ENCODE assay signal across 15 cellular contexts in the genomic region with DNA sequence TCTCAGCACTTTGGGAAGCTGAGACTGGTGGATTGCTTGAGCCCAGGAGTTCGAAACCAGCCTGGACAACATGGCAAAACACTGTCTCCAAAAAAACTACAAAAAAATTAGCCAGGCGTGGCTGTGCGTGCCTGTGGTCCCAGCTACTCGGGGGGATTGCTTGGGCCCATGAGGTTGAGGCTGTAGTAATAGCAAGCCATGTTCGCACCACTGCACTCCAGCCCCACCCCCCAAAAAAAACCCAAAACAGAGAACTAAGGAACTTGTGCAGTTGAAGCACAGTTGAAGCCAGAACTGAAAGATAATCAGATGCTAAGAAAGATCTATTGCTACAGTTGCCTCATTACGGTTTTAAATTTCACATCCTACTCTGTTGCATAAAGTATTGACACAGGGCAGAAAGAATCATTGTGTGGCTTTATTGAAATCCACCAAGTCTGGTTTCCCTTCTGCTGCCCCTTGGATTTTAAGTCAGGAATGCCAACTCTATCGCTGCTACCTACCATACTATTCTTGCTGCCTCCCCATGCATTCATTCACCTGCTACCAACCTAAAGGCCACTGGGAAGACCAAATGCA. TPM values are rescaled to one million over a fixed set of nuclear protein-coding genes. Genes with fewer than 3 reads are reported as not detected.
DNase-seq lines count a peak whose midpoint lies in the region; ATAC-seq and TF ChIP-seq lines count a peak whose summit lies in the region.
"Had no signal": no experiment of that assay in that cellular context is flagged by ENCODE, and none has a peak within 500 bp of the region (broad histone marks: within the 10 kb centered on the region; RNA-seq: fewer than 3 reads in every experiment).

No MANE protein-coding gene starts in this region.

- no TSS peak for BruUV-seq in Caco-2 (replicated peaks; lab: Mats Ljungman, UMichigan)

- POLR2A ChIA-PET in naive thymus-derived CD8-positive, alpha-beta T cell (lab: Charles Lee), result no interaction called here
- POLR2A ChIA-PET in Caco-2 (lab: Charles Lee), result no interaction called here

- H3K79me2 ChIP-seq in DND-41 (ENCODE audit: insufficient read depth, low read length), result peaks cover 93% of the 10 kb centered on the region

- H4K20me1 ChIP-seq in BLaER1 (peaks cover 85% of the 10 kb centered on the region), DND-41 (ENCODE audit: insufficient read depth, low read length) (peaks cover 35% of the 10 kb centered on the region; the same call in 1 of the 2 replicates)

- H3K4me3 ChIP-seq in BLaER1 (no peak overlapping the region; the same call in 1 of the 2 replicates), DND-41 (ENCODE audit: low read depth in 1 of 2, low read length in 2 of 2) (no peak overlapping the region), Caco-2 (ENCODE audit: low read depth, low read length) (no peak overlapping the region)
- H3K4me3 ChIP-seq: right atrium auricular region had no signal

- H3K27me3 ChIP-seq in BLaER1 (no peaks in the 10 kb centered on the region), DND-41 (ENCODE audit: insufficient read depth, low read length, poor library complexity) (no peaks in the 10 kb centered on the region), Caco-2 (replicated peaks; ENCODE audit: control insufficient read depth, insufficient read depth, low read length) (no peaks in the 10 kb centered on the region)
- H3K27me3 ChIP-seq: right atrium auricular region had no signal

- no peak for TF ChIP-seq POLR2A in GM18505 (IDR thresholded peaks at IDR 0.05; ENCODE audit: borderline replicate concordance, extremely low read depth, insufficient read depth, insufficient read length)

- no peaks in the 10 kb centered on the region for H3K9me3 Mint-ChIP-seq in naive thymus-derived CD8-positive, alpha-beta T cell
- H3K9me3 Mint-ChIP-seq in Caco-2 (ENCODE audit: unreplicated experiment), result no peaks in the 10 kb centered on the region

- intact Hi-C loops in Caco-2 (cut with micrococcal nuclease; ENCODE audit: unreplicated experiment), result no loop called here

- H3K27ac ChIP-seq in BLaER1 (peak overlapping the region; percentile 41), DND-41 (ENCODE audit: low read length) (no peak overlapping the region)
- H3K27ac ChIP-seq: right atrium auricular region had no signal

- no peak for TF ChIP-seq CTCF in DND-41 (IDR thresholded peaks at IDR 0.05; ENCODE audit: borderline replicate concordance, extremely low read depth, low read length, poor library complexity, severe bottlenecking)
- no peak for TF ChIP-seq CTCF in Caco-2 (IDR thresholded peaks at IDR 0.05; ENCODE audit: insufficient read depth in 1 of 2, low read depth in 1 of 2, low read length in 1 of 2, severe bottlenecking in 1 of 2, unreplicated experiment in 1 of 2)

- no peaks in the 10 kb centered on the region for H3K27me3 Mint-ChIP-seq in naive thymus-derived CD8-positive, alpha-beta T cell
- H3K27me3 Mint-ChIP-seq in Caco-2 (ENCODE audit: insufficient read depth, unreplicated experiment), result no peaks in the 10 kb centered on the region
- H3K27me3 Mint-ChIP-seq: activated CD4-positive, alpha-beta T cell treated with anti-CD3 and anti-CD28 coated beads for 36 hours had no signal

- peaks cover 0 to 39% (median 1%) of the 10 kb centered on the region in 3 donors for H3K36me3 Mint-ChIP-seq in naive thymus-derived CD8-positive, alpha-beta T cell
- peaks cover 63% of the 10 kb centered on the region for H3K36me3 Mint-ChIP-seq in Caco-2 (ENCODE audit: insufficient read depth, unreplicated experiment)

- DNase-seq in DND-41, result no peak
- peak; percentile 63 for DNase-seq in SIG-M5 (lab: John Stamatoyannopoulos, UW)
- DNase-seq in naive thymus-derived CD8-positive, alpha-beta T cell, result no peak
- DNase-seq in effector CD4-positive, alpha-beta T cell, result no peak
- no peak for DNase-seq in DMS114 treated with DMSO at 0.1 percent for 48 hours (lab: John Stamatoyannopoulos, UW; ENCODE audit: unreplicated experiment)
- no peak for DNase-seq in Caco-2
- DNase-seq: activated CD4-positive, alpha-beta T cell treated with anti-CD3 and anti-CD28 coated beads for 36 hours; activated effector memory CD4-positive, alpha-beta T cell treated with Interleukin-2 at 50 U/mL for 16 hours; COR-L47; kidney glomerular epithelial cell; NCI-H1417 treated with DMSO at 0.1 percent for 48 hours; NCI-H748 treated with DMSO at 0.1 percent for 48 hours had no signal

- peaks cover 51% of the 10 kb centered on the region for H3K4me1 ChIP-seq in BLaER1
- H3K4me1 ChIP-seq in DND-41 (ENCODE audit: insufficient read depth, low read length), result peaks cover 45% of the 10 kb centered on the region
- peaks cover 23% of the 10 kb centered on the region for H3K4me1 ChIP-seq in Caco-2

- ATAC-seq in DND-41 (ENCODE audit: insufficient read depth, low read depth) (no peak), GM18505 (IDR thresholded peaks at IDR 0.05; ENCODE audit: unreplicated experiment) (no peak)
- ATAC-seq in naive thymus-derived CD8-positive, alpha-beta T cell, result no peak
- ATAC-seq: activated CD4-positive, alpha-beta T cell treated with anti-CD3 and anti-CD28 coated beads for 36 hours had no signal

- peaks cover 20 to 76% (median 68%) of the 10 kb centered on the region in 4 donors for H3K4me1 Mint-ChIP-seq in naive thymus-derived CD8-positive, alpha-beta T cell
- peaks cover 14% of the 10 kb centered on the region for H3K4me1 Mint-ChIP-seq in Caco-2 (ENCODE audit: low read depth, unreplicated experiment)

- no peak overlapping the region for H2AFZ ChIP-seq in DND-41 (ENCODE audit: low read depth, low read length)

- H3K4me2 ChIP-seq in BLaER1, result peak overlapping the region; percentile 94
- H3K4me2 ChIP-seq in DND-41 (ENCODE audit: insufficient read depth, low read length), result peak overlapping the region; percentile 19; the same call in 1 of the 2 replicates

- peaks cover 59% of the 10 kb centered on the region for H3K36me3 ChIP-seq in BLaER1
- H3K36me3 ChIP-seq in DND-41 (ENCODE audit: insufficient read depth, low read length), result peaks cover 46% of the 10 kb centered on the region
- no peaks in the 10 kb centered on the region for H3K36me3 ChIP-seq in Caco-2 (ENCODE audit: control insufficient read depth, insufficient read depth, low read length)

- H3K9ac ChIP-seq in BLaER1 (peak overlapping the region; percentile 42; the same call in 1 of the 2 replicates), DND-41 (ENCODE audit: low read depth, low read length) (no peak overlapping the region)

- peak overlapping the region in 5 of 10 donors; percentile 9 to 98 (median 45) for H3K4me3 Mint-ChIP-seq in naive thymus-derived CD8-positive, alpha-beta T cell
- H3K4me3 Mint-ChIP-seq in Caco-2 (ENCODE audit: unreplicated experiment), result no peak overlapping the region
- H3K4me3 Mint-ChIP-seq: activated CD4-positive, alpha-beta T cell treated with anti-CD3 and anti-CD28 coated beads for 36 hours had no signal

- peak overlapping the region in 8 of 10 donors; percentile 19 to 69 (median 55) for H3K27ac Mint-ChIP-seq in naive thymus-derived CD8-positive, alpha-beta T cell
- no peak overlapping the region for H3K27ac Mint-ChIP-seq in Caco-2 (ENCODE audit: unreplicated experiment)
- H3K27ac Mint-ChIP-seq: activated CD4-positive, alpha-beta T cell treated with anti-CD3 and anti-CD28 coated beads for 36 hours had no signal

- H3K9me3 ChIP-seq in BLaER1 (no peaks in the 10 kb centered on the region), DND-41 (ENCODE audit: insufficient read depth, low read length, severe bottlenecking) (no peaks in the 10 kb centered on the region), Caco-2 (no peaks in the 10 kb centered on the region)
- H3K9me3 ChIP-seq: right atrium auricular region had no signal

- CTCF ChIA-PET in Caco-2 (lab: Charles Lee), result no interaction called here

RNA-seq across cellular contexts. Expression of gene CS, which starts 3.8 kb away (rescaled TPM):
- 100 to 1,000 TPM; 115 to 127 TPM for total RNA-seq in naive thymus-derived CD8-positive, alpha-beta T cell
- 10 to 100 TPM; 48.3 to 68.8 (median 50.2) TPM for polyA plus RNA-seq in naive thymus-derived CD8-positive, alpha-beta T cell
- 241 and 263 TPM in 2 replicates for total RNA-seq in Caco-2 (2022)

RNA-seq across cellular contexts. Expression of gene CNPY2, which starts 19.5 kb away (rescaled TPM):
- total RNA-seq in naive thymus-derived CD8-positive, alpha-beta T cell, result 10 to 100 TPM; 79.9 to 85.6 TPM
- 100 to 1,000 TPM; 173 to 196 (median 179) TPM for polyA plus RNA-seq in naive thymus-derived CD8-positive, alpha-beta T cell
- total RNA-seq in Caco-2 (2022), result 204 and 208 TPM in 2 replicates

RNA-seq across cellular contexts. Expression of gene COQ10A, which starts 29.6 kb away (rescaled TPM):
- 10 to 100 TPM; 37.7 to 39.0 TPM for total RNA-seq in naive thymus-derived CD8-positive, alpha-beta T cell
- 10 to 100 TPM in 1 of 3 donors, 1 to 10 TPM in 2; 7.4 to 15.7 (median 9.6) TPM for polyA plus RNA-seq in naive thymus-derived CD8-positive, alpha-beta T cell
- 16.7 and 18.4 TPM in 2 replicates for total RNA-seq in Caco-2 (2022)

RNA-seq across cellular contexts. Expression of gene PAN2, which starts 37.5 kb away (rescaled TPM):
- total RNA-seq in naive thymus-derived CD8-positive, alpha-beta T cell, result 100 to 1,000 TPM; 210 to 216 TPM
- polyA plus RNA-seq in naive thymus-derived CD8-positive, alpha-beta T cell, result 10 to 100 TPM; 10.5 to 11.9 (median 11.0) TPM
- 25.7 and 30.0 TPM in 2 replicates for total RNA-seq in Caco-2 (2022)

RNA-seq across cellular contexts. Expression of gene ANKRD52, which starts 38.1 kb away (rescaled TPM):
- 10 to 100 TPM; 34.5 to 43.9 TPM for total RNA-seq in naive thymus-derived CD8-positive, alpha-beta T cell
- 10 to 100 TPM in 1 of 3 donors, 1 to 10 TPM in 2; 7.5 to 11.5 (median 7.9) TPM for polyA plus RNA-seq in naive thymus-derived CD8-positive, alpha-beta T cell
- 34.6 and 46.3 TPM in 2 replicates for total RNA-seq in Caco-2 (2022)
